ENCODE assay signal across 25 cellular contexts in the genomic region with DNA sequence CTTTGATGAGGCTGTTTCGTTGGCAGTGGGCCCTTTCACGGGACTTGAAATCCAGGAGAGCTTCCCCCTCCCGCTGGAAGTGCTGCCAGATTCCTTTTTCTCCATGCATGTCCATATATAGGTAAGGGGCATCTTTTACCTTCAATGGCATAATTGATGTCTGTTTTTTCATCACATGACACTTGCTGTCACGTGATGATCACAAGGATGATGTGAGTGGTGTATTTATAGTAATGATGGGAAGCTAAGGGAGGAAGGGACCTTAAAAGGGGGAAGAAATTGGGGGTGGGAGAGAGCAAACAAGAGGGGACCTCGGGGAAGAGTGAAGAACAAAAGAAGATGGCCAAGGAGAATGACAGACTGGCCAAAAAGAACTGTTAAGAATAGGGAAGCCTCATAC. TPM values are rescaled to one million over a fixed set of nuclear protein-coding genes. Genes with fewer than 3 reads are reported as not detected.
"Had no signal": no experiment of that assay in that cellular context is flagged by ENCODE, and none has a peak within 500 bp of the region (broad histone marks: within the 10 kb centered on the region; RNA-seq: fewer than 3 reads in every experiment).

No MANE protein-coding gene starts in this region.

- H3K27me3 ChIP-seq: neutrophil, pancreas, suprapubic skin, vagina had no signal

- H3K4me1 ChIP-seq: esophagus squamous epithelium, lower lobe of right lung, pancreas, suprapubic skin, vagina had no signal

- H3K27ac Mint-ChIP-seq: effector memory CD8-positive, alpha-beta T cell; naive thymus-derived CD8-positive, alpha-beta T cell; nephron progenitor cell; progenitor cell of endocrine pancreas; stimulated activated naive CD8-positive, alpha-beta T cell treated with anti-CD3 and anti-CD28 coated beads, Interleukin-15, amount 100 ng/mL, for 72 hours had no signal

- H3K4me1 Mint-ChIP-seq: stimulated activated naive CD8-positive, alpha-beta T cell treated with anti-CD3 and anti-CD28 coated beads, Interleukin-15, amount 100 ng/mL, for 72 hours had no signal

- H3K4me3 Mint-ChIP-seq: effector memory CD8-positive, alpha-beta T cell; naive thymus-derived CD8-positive, alpha-beta T cell; nephron progenitor cell; stimulated activated naive CD8-positive, alpha-beta T cell treated with anti-CD3 and anti-CD28 coated beads, Interleukin-15, amount 100 ng/mL, for 72 hours had no signal

- DNase-seq: cortex of kidney; effector memory CD8-positive, alpha-beta T cell; esophagus squamous epithelium; foreskin melanocyte; head of caudate nucleus; left ventricle myocardium superior; lower lobe of right lung; naive thymus-derived CD8-positive, alpha-beta T cell; nephron progenitor cell; pancreas; stimulated activated CD4-positive, alpha-beta T cell treated with anti-CD3 and anti-CD28 coated beads, Interleukin-12 subunit alpha, Interleukin-12 subunit beta, amount 100 ng/mL, for 4 hours; stimulated activated CD4-positive, alpha-beta T cell treated with anti-CD3 and anti-CD28 coated beads, Interleukin-1b, Interleukin-23, amount 100 ng/mL, for 48 hours; stimulated activated CD4-positive, alpha-beta T cell treated with anti-CD3 and anti-CD28 coated beads, Interleukin-4, amount 100 ng/mL, for 1 hour; stimulated activated CD8-positive, alpha-beta memory T cell treated with anti-CD3 and anti-CD28 coated beads, Interleukin-4, amount 100 ng/mL, for 48 hours; stimulated activated naive CD4-positive, alpha-beta T cell; stimulated activated naive CD8-positive, alpha-beta T cell treated with anti-CD3 and anti-CD28 coated beads, Interleukin-15, amount 100 ng/mL, for 72 hours; trophoblast cell had no signal

- H3K4me2 ChIP-seq: smooth muscle cell had no signal

- ATAC-seq: effector memory CD8-positive, alpha-beta T cell; left ventricle myocardium superior; lower lobe of right lung; naive thymus-derived CD8-positive, alpha-beta T cell; pancreas; sciatic nerve; stimulated activated naive CD8-positive, alpha-beta T cell treated with anti-CD3 and anti-CD28 coated beads, Interleukin-15, amount 100 ng/mL, for 72 hours had no signal

- FAIRE-seq: endometrium, keratinocyte, pancreas had no signal

- H3K27ac ChIP-seq: esophagus squamous epithelium, lower lobe of right lung, neutrophil, pancreas, suprapubic skin, vagina had no signal

- H3K9me3 ChIP-seq: esophagus squamous epithelium, lower lobe of right lung, neutrophil, pancreas, suprapubic skin, vagina had no signal

- H3K36me3 ChIP-seq: esophagus squamous epithelium, lower lobe of right lung, neutrophil, pancreas, suprapubic skin, vagina had no signal

- H3K4me3 ChIP-seq: esophagus squamous epithelium, lower lobe of right lung, pancreas, smooth muscle cell, suprapubic skin, vagina had no signal

- H3K9me3 Mint-ChIP-seq: effector memory CD8-positive, alpha-beta T cell; stimulated activated naive CD8-positive, alpha-beta T cell treated with anti-CD3 and anti-CD28 coated beads, Interleukin-15, amount 100 ng/mL, for 72 hours had no signal

RNA-seq across cellular contexts. Expression of a gene that starts 11.3 kb away (rescaled TPM):
- total RNA-seq: naive thymus-derived CD8-positive, alpha-beta T cell had no signal
- polyA plus RNA-seq: naive thymus-derived CD8-positive, alpha-beta T cell had no signal

RNA-seq across cellular contexts. Expression of a gene that starts 47.3 kb away (rescaled TPM):
- total RNA-seq: naive thymus-derived CD8-positive, alpha-beta T cell had no signal
